Comparison of ENCODE assay signal across 8 cellular contexts in the genomic region with DNA sequence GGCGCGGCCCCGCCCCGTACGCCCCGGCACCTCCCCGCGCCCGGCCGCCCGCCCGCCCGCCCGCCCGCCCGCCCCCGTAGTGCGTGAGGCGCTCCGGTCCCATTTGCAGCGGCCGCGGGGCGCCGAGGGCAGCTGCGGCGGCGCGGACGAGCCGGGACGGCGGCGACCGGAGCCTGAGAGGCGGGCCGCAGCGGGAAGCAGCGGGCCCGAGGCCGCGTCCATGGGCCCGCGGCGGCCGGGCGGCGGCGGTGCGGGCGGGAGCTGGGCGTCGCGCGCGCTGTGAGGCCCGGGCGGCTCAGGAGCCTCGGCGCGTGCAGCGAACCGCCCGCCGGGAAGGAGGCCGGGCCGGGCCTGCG. TPM values are rescaled to one million over a fixed set of nuclear protein-coding genes. Genes with fewer than 3 reads are reported as not detected.
DNase-seq lines count a peak whose midpoint lies in the region; ATAC-seq and TF ChIP-seq lines count a peak whose summit lies in the region.

A gene with protein sequence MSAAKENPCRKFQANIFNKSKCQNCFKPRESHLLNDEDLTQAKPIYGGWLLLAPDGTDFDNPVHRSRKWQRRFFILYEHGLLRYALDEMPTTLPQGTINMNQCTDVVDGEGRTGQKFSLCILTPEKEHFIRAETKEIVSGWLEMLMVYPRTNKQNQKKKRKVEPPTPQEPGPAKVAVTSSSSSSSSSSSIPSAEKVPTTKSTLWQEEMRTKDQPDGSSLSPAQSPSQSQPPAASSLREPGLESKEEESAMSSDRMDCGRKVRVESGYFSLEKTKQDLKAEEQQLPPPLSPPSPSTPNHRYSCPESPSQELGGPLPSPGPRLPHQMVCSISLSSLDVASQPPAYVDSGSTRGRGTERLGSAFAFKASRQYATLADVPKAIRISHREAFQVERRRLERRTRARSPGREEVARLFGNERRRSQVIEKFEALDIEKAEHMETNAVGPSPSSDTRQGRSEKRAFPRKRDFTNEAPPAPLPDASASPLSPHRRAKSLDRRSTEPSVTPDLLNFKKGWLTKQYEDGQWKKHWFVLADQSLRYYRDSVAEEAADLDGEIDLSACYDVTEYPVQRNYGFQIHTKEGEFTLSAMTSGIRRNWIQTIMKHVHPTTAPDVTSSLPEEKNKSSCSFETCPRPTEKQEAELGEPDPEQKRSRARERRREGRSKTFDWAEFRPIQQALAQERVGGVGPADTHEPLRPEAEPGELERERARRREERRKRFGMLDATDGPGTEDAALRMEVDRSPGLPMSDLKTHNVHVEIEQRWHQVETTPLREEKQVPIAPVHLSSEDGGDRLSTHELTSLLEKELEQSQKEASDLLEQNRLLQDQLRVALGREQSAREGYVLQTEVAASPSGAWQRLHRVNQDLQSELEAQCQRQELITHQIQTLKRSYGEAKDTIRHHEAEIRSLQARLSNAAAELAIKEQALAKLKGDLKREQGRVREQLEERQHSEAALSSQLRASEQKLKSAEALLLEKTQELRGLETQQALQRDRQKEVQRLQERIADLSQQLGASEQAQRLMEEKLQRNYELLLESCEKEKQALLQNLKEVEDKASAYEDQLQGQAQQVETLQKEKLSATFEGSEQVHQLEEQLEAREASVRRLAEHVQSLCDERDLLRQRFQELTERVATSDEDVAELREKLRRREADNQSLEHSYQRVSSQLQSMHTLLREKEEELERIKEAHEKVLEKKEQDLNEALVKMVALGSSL (N-terminal part only) (plus strand): TSS at position 77 of the 356 bp plus-strand sequence. CDS start 392 bp downstream, outside the sequence.

- no peaks in the 10 kb centered on the region for H3K36me3 ChIP-seq in gastroesophageal sphincter

- H3K4me1 Mint-ChIP-seq in T-helper 1 cell treated with Interleukin-12 subunit alpha and Interleukin-12 subunit beta and Interleukin-4 antibody, amounts not matched to agents 30 μg/mL and 1 μg/mL, for 36 hours (ENCODE audit: low read depth), result peaks cover 39% of the 10 kb centered on the region
- peaks cover 31% of the 10 kb centered on the region for H3K4me1 Mint-ChIP-seq in progenitor cell of endocrine pancreas (ENCODE audit: low read depth)

- peak within 1 kb of the TSS; percentile 50 to 87 (median 84) for H3K27ac ChIP-seq in gastroesophageal sphincter

- H3K4me3 ChIP-seq in gastroesophageal sphincter, result peak within 1 kb of the TSS; percentile 73 to 91

- DNase-seq in progenitor cell of endocrine pancreas (ENCODE audit: low spot score, unreplicated experiment) (no peak), NCI-H187 treated with DMSO at 0.1 percent for 48 hours (lab: John Stamatoyannopoulos, UW) (no peak), GM19238 (ENCODE audit: insufficient read length, low spot score) (no peak), D341Med (ENCODE audit: low spot score) (no peak)

- peak within 1 kb of the TSS; percentile 78 for H3K27ac Mint-ChIP-seq in T-helper 1 cell treated with Interleukin-12 subunit alpha and Interleukin-12 subunit beta and Interleukin-4 antibody, amounts not matched to agents 30 μg/mL and 1 μg/mL, for 36 hours
- peak within 1 kb of the TSS; percentile 96 for H3K27ac Mint-ChIP-seq in progenitor cell of endocrine pancreas

- peak within 1 kb of the TSS; percentile 94 for H3K4me3 Mint-ChIP-seq in T-helper 1 cell treated with Interleukin-12 subunit alpha and Interleukin-12 subunit beta and Interleukin-4 antibody, amounts not matched to agents 30 μg/mL and 1 μg/mL, for 36 hours
- peak within 1 kb of the TSS; percentile 94 for H3K4me3 Mint-ChIP-seq in progenitor cell of endocrine pancreas (ENCODE audit: low read depth)

- no peaks in the 10 kb centered on the region for H3K27me3 Mint-ChIP-seq in T-helper 1 cell treated with Interleukin-12 subunit alpha and Interleukin-12 subunit beta and Interleukin-4 antibody, amounts not matched to agents 30 μg/mL and 1 μg/mL, for 36 hours (ENCODE audit: low read depth)
- peaks cover 5% of the 10 kb centered on the region for H3K27me3 Mint-ChIP-seq in progenitor cell of endocrine pancreas

- H3K9me3 Mint-ChIP-seq in T-helper 1 cell treated with Interleukin-12 subunit alpha and Interleukin-12 subunit beta and Interleukin-4 antibody, amounts not matched to agents 30 μg/mL and 1 μg/mL, for 36 hours, result no peaks in the 10 kb centered on the region
- H3K9me3 Mint-ChIP-seq in progenitor cell of endocrine pancreas (ENCODE audit: low read depth), result peaks cover 2% of the 10 kb centered on the region

- peak in 1 of 2 donors; percentile 52 for TF ChIP-seq POLR2A in gastroesophageal sphincter (IDR thresholded peaks at IDR 0.05)

- no peak for TF ChIP-seq EP300 in gastroesophageal sphincter (IDR thresholded peaks at IDR 0.05)

- no CpG with 5 or more reads among the region's 68 CpGs for WGBS in gastroesophageal sphincter (ENCODE audit: low coverage in 1 of 2), 2 donors

- H3K9me3 ChIP-seq in gastroesophageal sphincter, result no peaks in the 10 kb centered on the region

- no peaks in the 10 kb centered on the region for H3K27me3 ChIP-seq in gastroesophageal sphincter

- ATAC-seq in GM21360 (IDR thresholded peaks at IDR 0.05; ENCODE audit: unreplicated experiment), result peak; percentile 7
- peak; percentile 29 for ATAC-seq in gastroesophageal sphincter
- no peak for ATAC-seq in HG03469 (IDR thresholded peaks at IDR 0.05; ENCODE audit: unreplicated experiment)

- peaks cover 0 to 53% (median 35%) of the 10 kb centered on the region in 3 donors for H3K4me1 ChIP-seq in gastroesophageal sphincter

- no peak for TF ChIP-seq CTCF in gastroesophageal sphincter (IDR thresholded peaks at IDR 0.05)
- TF ChIP-seq CTCF in progenitor cell of endocrine pancreas (IDR thresholded peaks at IDR 0.05; ENCODE audit: unreplicated experiment), result no peak

- no peaks in the 10 kb centered on the region for H3K36me3 Mint-ChIP-seq in T-helper 1 cell treated with Interleukin-12 subunit alpha and Interleukin-12 subunit beta and Interleukin-4 antibody, amounts not matched to agents 30 μg/mL and 1 μg/mL, for 36 hours (ENCODE audit: low read depth)
- H3K36me3 Mint-ChIP-seq in progenitor cell of endocrine pancreas (ENCODE audit: insufficient read depth), result peaks cover 4% of the 10 kb centered on the region

RNA-seq across cellular contexts. Expression of the gene that starts here (rescaled TPM):
- 100 to 1,000 TPM; 113 to 233 (median 155) TPM for total RNA-seq in gastroesophageal sphincter
- total RNA-seq in progenitor cell of endocrine pancreas, result 180 and 195 TPM in 2 replicates
